Comparison of ENCODE assay signal across 28 cellular contexts in genomic region chr3:127949446-127949845, GRCh38. TPM values are rescaled to one million over a fixed set of nuclear protein-coding genes. Genes with fewer than 3 reads are reported as not detected.
"Had no signal": no experiment of that assay in that cellular context is flagged by ENCODE, and none has a peak within 500 bp of the region (broad histone marks: within the 10 kb centered on the region; RNA-seq: fewer than 3 reads in every experiment).

No MANE protein-coding gene starts in this region.

- H3K4me2 ChIP-seq: neural progenitor cell had no signal

- H3K4me3 Mint-ChIP-seq: mesothelial cell of epicardium; naive B cell; natural killer cell treated with Interleukin-12 subunit alpha and Interleukin-12 subunit beta and Interleukin-15 and Interleukin-18, amount 100 ng/mL, for 72 hours; neural progenitor cell; stimulated activated naive B cell treated with anti-CD40 and anti-IgM and Interleukin-4, amounts not matched to agents 10 μg/mL and 1 μg/mL and 100 μg/mL, for 72 hours; stimulated activated naive CD8-positive, alpha-beta T cell treated with anti-CD3 and anti-CD28 coated beads, Interleukin-15, Interleukin-2, amounts not matched to agents 100 ng/mL and 50 ng/mL, for 24 hours had no signal

- H3K9me3 Mint-ChIP-seq: natural killer cell treated with Interleukin-12 subunit alpha and Interleukin-12 subunit beta and Interleukin-15 and Interleukin-18, amount 100 ng/mL, for 72 hours; neural progenitor cell; stimulated activated naive B cell treated with anti-CD40 and anti-IgM and Interleukin-4, amounts not matched to agents 10 μg/mL and 1 μg/mL and 100 μg/mL, for 72 hours; stimulated activated naive CD8-positive, alpha-beta T cell treated with anti-CD3 and anti-CD28 coated beads, Interleukin-15, Interleukin-2, amounts not matched to agents 100 ng/mL and 50 ng/mL, for 24 hours had no signal

- H3K79me2 ChIP-seq: parathyroid adenoma had no signal

- H3K27me3 ChIP-seq: esophagus muscularis mucosa, right atrium auricular region, tibial nerve, upper lobe of left lung had no signal

- H3K9me3 ChIP-seq: esophagus muscularis mucosa, mucosa of descending colon, right atrium auricular region, thoracic aorta, tibial nerve, upper lobe of left lung had no signal

- DNase-seq: dermis blood vessel endothelial cell; effector memory CD4-positive, alpha-beta T cell; foreskin keratinocyte; glutamatergic neuron; mesenchymal stem cell; mucosa of descending colon; naive B cell; stimulated activated CD4-positive, alpha-beta T cell treated with anti-CD3 and anti-CD28 coated beads, Interleukin-15, amount 100 ng/mL, for 24 hours; stimulated activated CD4-positive, alpha-beta T cell treated with anti-CD3 and anti-CD28 coated beads, Interleukin-2, amount 100 ng/mL, for 48 hours; stimulated activated naive B cell treated with anti-CD40 and anti-IgM and Interleukin-4, amounts not matched to agents 10 μg/mL and 1 μg/mL and 100 μg/mL, for 72 hours; upper lobe of left lung had no signal

- H3K36me3 ChIP-seq: esophagus muscularis mucosa, neural progenitor cell, right atrium auricular region, thoracic aorta, tibial nerve, upper lobe of left lung had no signal

- H3K27ac ChIP-seq: coronary artery, esophagus muscularis mucosa, foreskin keratinocyte, neural progenitor cell, parathyroid adenoma, skin epidermis, thoracic aorta, tibial nerve, upper lobe of left lung had no signal

- H3K4me1 Mint-ChIP-seq: mesothelial cell of epicardium, naive B cell had no signal

- H3K4me1 ChIP-seq: neural progenitor cell, parathyroid adenoma, tibial nerve had no signal

- H2AFZ ChIP-seq: neural progenitor cell, parathyroid adenoma had no signal

- H3K4me3 ChIP-seq: coronary artery, esophagus muscularis mucosa, mucosa of descending colon, neural progenitor cell, right atrium auricular region, skin epidermis, thoracic aorta, tibial nerve, upper lobe of left lung had no signal

- H3K27ac Mint-ChIP-seq: mesothelial cell of epicardium; natural killer cell treated with Interleukin-12 subunit alpha and Interleukin-12 subunit beta and Interleukin-15 and Interleukin-18, amount 100 ng/mL, for 72 hours; neural progenitor cell; progenitor cell of endocrine pancreas; stimulated activated naive CD8-positive, alpha-beta T cell treated with anti-CD3 and anti-CD28 coated beads, Interleukin-15, Interleukin-2, amounts not matched to agents 100 ng/mL and 50 ng/mL, for 24 hours had no signal

- H3K36me3 Mint-ChIP-seq: mesothelial cell of epicardium; naive B cell; natural killer cell treated with Interleukin-12 subunit alpha and Interleukin-12 subunit beta and Interleukin-15 and Interleukin-18, amount 100 ng/mL, for 72 hours; neural progenitor cell; stimulated activated naive B cell treated with anti-CD40 and anti-IgM and Interleukin-4, amounts not matched to agents 10 μg/mL and 1 μg/mL and 100 μg/mL, for 72 hours had no signal

- H3K9ac ChIP-seq: neural progenitor cell, parathyroid adenoma had no signal

RNA-seq across cellular contexts. Expression of gene KBTBD12, which starts 34.4 kb away (rescaled TPM):
- total RNA-seq: dermis blood vessel endothelial cell; endothelial cell of umbilical vein; fibroblast of lung; foreskin keratinocyte; lung microvascular endothelial cell; mesothelial cell of epicardium; natural killer cell treated with Interleukin-12 subunit alpha and Interleukin-12 subunit beta and Interleukin-15 and Interleukin-18, amount 100 ng/mL, for 72 hours; osteoblast had no signal
- polyA plus RNA-seq: endothelial cell of umbilical vein, fibroblast of lung, foreskin keratinocyte, keratinocyte had no signal
